ENCODE assay signal across 1 cellular context in genomic region chr17:5438716-5439445, GRCh38.
A peak's percentile ranks its signal among the peaks of the same experiment; 100 is the strongest.
TF ChIP-seq lines count a peak whose summit lies in the region.

C1QBP (minus strand) TSS chr17:5439155; CDS start chr17:5439073, 82 bp downstream.

TF ChIP-seq in SK-N-SH, 30 proteins besides CTCF, POLR2A, EP300 and RAD21 (continued from another document):
- TF ChIP-seq PBX3 (IDR thresholded peaks at IDR 0.05) = peak; percentile 14; the same call in 1 of the 2 replicates
- TF ChIP-seq FOXJ3 (CRISPR knock-in tag; IDR thresholded peaks at IDR 0.05) = no peak
- no peak for TF ChIP-seq JUND (IDR thresholded peaks at IDR 0.05)
- TF ChIP-seq SMC3 (IDR thresholded peaks at IDR 0.05; ENCODE audit: low read depth, low read length) = peak; percentile 58
- TF ChIP-seq NRF1 (IDR thresholded peaks at IDR 0.05; ENCODE audit: low read depth, low read length) = peak; percentile 77
- TF ChIP-seq TEAD4 (IDR thresholded peaks at IDR 0.05; ENCODE audit: borderline replicate concordance, insufficient read depth) = no peak
- TF ChIP-seq GATA2 (CRISPR knock-in tag; IDR thresholded peaks at IDR 0.05) = no peak
- no peak for TF ChIP-seq NFIC (IDR thresholded peaks at IDR 0.05; ENCODE audit: borderline replicate concordance)
- TF ChIP-seq FOXM1 (IDR thresholded peaks at IDR 0.05; ENCODE audit: low read depth) = no peak
- TF ChIP-seq RCOR1 (IDR thresholded peaks at IDR 0.05; ENCODE audit: low read length) = 0 out of 2 replicates have a peak, but pooled peaks have one; percentile 29
- TF ChIP-seq, protein P1, sequence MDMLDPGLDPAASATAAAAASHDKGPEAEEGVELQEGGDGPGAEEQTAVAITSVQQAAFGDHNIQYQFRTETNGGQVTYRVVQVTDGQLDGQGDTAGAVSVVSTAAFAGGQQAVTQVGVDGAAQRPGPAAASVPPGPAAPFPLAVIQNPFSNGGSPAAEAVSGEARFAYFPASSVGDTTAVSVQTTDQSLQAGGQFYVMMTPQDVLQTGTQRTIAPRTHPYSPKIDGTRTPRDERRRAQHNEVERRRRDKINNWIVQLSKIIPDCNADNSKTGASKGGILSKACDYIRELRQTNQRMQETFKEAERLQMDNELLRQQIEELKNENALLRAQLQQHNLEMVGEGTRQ (IDR thresholded peaks at IDR 0.05; ENCODE audit: borderline replicate concordance, low read depth, low read length) = no peak
- TF ChIP-seq TAF1 (IDR thresholded peaks at IDR 0.05; ENCODE audit: borderline replicate concordance, low read depth, low read length) = peak; percentile 76; the same call in 1 of the 2 replicates
- TF ChIP-seq REST (IDR thresholded peaks at IDR 0.05; ENCODE audit: low read depth, low read length) = no peak
